In the genomic region with DNA sequence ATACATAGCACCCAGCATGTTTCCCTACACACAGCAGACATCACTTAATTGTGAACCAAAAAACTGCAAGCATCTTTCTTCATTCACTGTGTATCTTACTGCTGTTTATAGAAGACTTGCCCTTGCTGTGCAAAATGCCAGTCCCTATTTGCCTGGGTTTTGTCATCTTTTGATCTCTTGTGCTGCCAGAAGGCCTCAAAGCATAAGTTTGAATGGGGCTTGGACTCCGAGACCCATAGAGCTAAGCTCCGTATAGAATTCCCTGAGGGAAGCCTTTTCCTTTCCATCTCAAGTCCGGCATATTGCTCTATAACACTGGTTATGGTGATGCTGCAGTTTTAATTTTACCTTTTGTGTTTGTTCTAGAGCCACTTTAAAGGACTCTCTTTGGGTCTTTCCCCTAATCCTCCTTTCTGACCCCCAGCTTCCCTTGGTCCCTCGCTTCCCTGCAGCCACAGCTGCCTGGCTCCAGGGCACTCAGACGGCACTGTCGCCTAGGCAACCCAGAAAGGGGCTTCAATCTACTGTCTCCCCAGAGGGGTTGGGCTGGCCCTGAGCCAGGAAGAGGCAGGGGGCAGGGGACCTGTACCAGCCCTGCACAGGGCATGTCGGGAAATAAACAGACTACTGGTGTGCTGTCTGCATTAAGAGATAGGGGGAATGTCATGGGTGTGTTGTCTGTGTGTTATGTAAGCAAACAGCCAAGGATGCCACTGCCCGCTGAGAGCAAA, we compare ENCODE assay signal across 17 cellular contexts.
DNase-seq lines count a peak whose midpoint lies in the region; TF ChIP-seq lines count a peak whose summit lies in the region.
"Had no signal": no experiment of that assay in that cellular context is flagged by ENCODE, and none has a peak within 500 bp of the region (broad histone marks: within the 10 kb centered on the region; RNA-seq: fewer than 3 reads in every experiment).

No MANE protein-coding gene starts in this region.

- no peaks in the 10 kb centered on the region for H3K27me3 ChIP-seq in Peyer's patch

- no peak overlapping the region for H3K4me3 ChIP-seq in Peyer's patch

- no peaks in the 10 kb centered on the region for H3K4me1 Mint-ChIP-seq in mesothelial cell of epicardium

- no peaks in the 10 kb centered on the region for H3K27me3 Mint-ChIP-seq in mesothelial cell of epicardium (ENCODE audit: low read depth)
- H3K27me3 Mint-ChIP-seq: activated CD4-positive, alpha-beta T cell treated with anti-CD3 and anti-CD28 coated beads, Interleukin-2, amount 10 ng/mL, durations not matched to agents 24 days and 14 days had no signal

- no peak for TF ChIP-seq POLR2A in Peyer's patch (IDR thresholded peaks at IDR 0.05)

- H3K36me3 ChIP-seq in Peyer's patch = no peaks in the 10 kb centered on the region

- no peak overlapping the region for H3K27ac Mint-ChIP-seq in mesothelial cell of epicardium
- H3K27ac Mint-ChIP-seq: activated CD4-positive, alpha-beta T cell treated with anti-CD3 and anti-CD28 coated beads, Interleukin-2, amount 10 ng/mL, durations not matched to agents 24 days and 14 days; IgD-negative memory B cell; T-helper 2 cell treated with Interferon-gamma antibody and Interleukin-4, amounts not matched to agents 5 μg/mL and 100 μg/mL, for 36 hours had no signal

- H3K27ac ChIP-seq in Peyer's patch = no peak overlapping the region

- peak; percentile 72 for DNase-seq in D341Med (ENCODE audit: low spot score)
- DNase-seq in NCI-H1436 (lab: John Stamatoyannopoulos, UW) = peak; percentile 96
- DNase-seq in NCI-H69 (lab: John Stamatoyannopoulos, UW) = peak; percentile 98
- peak; percentile 93 for DNase-seq in left kidney (ENCODE audit: low read depth, low spot score)
- no peak for DNase-seq in Peyer's patch
- no peak for DNase-seq in mesothelial cell of epicardium (ENCODE audit: low spot score in 2 of 2, unreplicated experiment in 2 of 2)
- DNase-seq in foreskin melanocyte = no peak
- no peak for DNase-seq in activated naive CD4-positive, alpha-beta T cell treated with anti-CD3 and anti-CD28 coated beads, Interleukin-2, amount 50 U/mL, for 16 hours
- DNase-seq: activated CD4-positive, alpha-beta T cell treated with anti-CD3 and anti-CD28 coated beads, Interleukin-2, amount 10 ng/mL, durations not matched to agents 24 days and 14 days; activated T-cell treated with anti-CD3 and anti-CD28 coated beads, Interleukin-2, amount 50 U/mL, for 48 hours; cerebellar nuclear complex; DMS53; GOT3; islet precursor cell; stimulated activated CD4-positive, alpha-beta T cell treated with anti-CD3 and anti-CD28 coated beads, Interleukin-12 subunit alpha, Interleukin-12 subunit beta, amount 100 ng/mL, for 4 hours had no signal

- no peaks in the 10 kb centered on the region for H3K9me3 Mint-ChIP-seq in mesothelial cell of epicardium
- H3K9me3 Mint-ChIP-seq: activated CD4-positive, alpha-beta T cell treated with anti-CD3 and anti-CD28 coated beads, Interleukin-2, amount 10 ng/mL, durations not matched to agents 24 days and 14 days; IgD-negative memory B cell; T-helper 2 cell treated with Interferon-gamma antibody and Interleukin-4, amounts not matched to agents 5 μg/mL and 100 μg/mL, for 36 hours had no signal

- H3K4me3 Mint-ChIP-seq in mesothelial cell of epicardium = no peak overlapping the region
- H3K4me3 Mint-ChIP-seq: activated CD4-positive, alpha-beta T cell treated with anti-CD3 and anti-CD28 coated beads, Interleukin-2, amount 10 ng/mL, durations not matched to agents 24 days and 14 days; T-helper 2 cell treated with Interferon-gamma antibody and Interleukin-4, amounts not matched to agents 5 μg/mL and 100 μg/mL, for 36 hours had no signal

- no peaks in the 10 kb centered on the region for H3K36me3 Mint-ChIP-seq in mesothelial cell of epicardium
- H3K36me3 Mint-ChIP-seq: IgD-negative memory B cell had no signal

- no peaks in the 10 kb centered on the region for H3K4me1 ChIP-seq in Peyer's patch

- H3K9me3 ChIP-seq in Peyer's patch = no peaks in the 10 kb centered on the region

- TF ChIP-seq CTCF in Peyer's patch (IDR thresholded peaks at IDR 0.05) (no peak), mesothelial cell of epicardium (IDR thresholded peaks at IDR 0.05; ENCODE audit: unreplicated experiment) (no peak)

Comparison
In these comparisons a context has a peak if more than half of its experiments do, and no peak if none do; other contexts are left out.
1. DNase-seq: peak in D341Med (single experiment), NCI-H1436 (single experiment), NCI-H69 (single experiment) and left kidney (single experiment); none in Peyer's patch (0 of 3), mesothelial cell of epicardium (0 of 2), foreskin melanocyte (single experiment) and activated naive CD4-positive, alpha-beta T cell treated with anti-CD3 and anti-CD28 coated beads, Interleukin-2, amount 50 U/mL, for 16 hours (single experiment).